ENCODE assay signal across 32 cellular contexts in genomic region chr7:16419126-16419525, GRCh38. TPM values are rescaled to one million over a fixed set of nuclear protein-coding genes. Genes with fewer than 3 reads are reported as not detected.
DNase-seq lines count a peak whose midpoint lies in the region; ATAC-seq, FAIRE-seq and TF ChIP-seq lines count a peak whose summit lies in the region.
"Had no signal": no experiment of that assay in that cellular context is flagged by ENCODE, and none has a peak within 500 bp of the region (broad histone marks: within the 10 kb centered on the region; RNA-seq: fewer than 3 reads in every experiment).

No MANE protein-coding gene starts in this region.

- H3K27me3 Mint-ChIP-seq in activated CD8-positive, alpha-beta T cell treated with anti-CD3 and anti-CD28 coated beads for 36 hours = no peaks in the 10 kb centered on the region
- peaks cover 3% of the 10 kb centered on the region for H3K27me3 Mint-ChIP-seq in activated CD8-positive, alpha-beta T cell treated with anti-CD3 and anti-CD28 coated beads, Interleukin-2, amount 10 ng/mL, durations not matched to agents 7 days and 5 days (ENCODE audit: low read depth)
- H3K27me3 Mint-ChIP-seq in Calu3 (ENCODE audit: unreplicated experiment) (no peaks in the 10 kb centered on the region), neural crest cell (ENCODE audit: low read depth) (no peaks in the 10 kb centered on the region)
- H3K27me3 Mint-ChIP-seq: stimulated activated memory B cell treated with anti-CD40 and anti-IgM and Interleukin-4, amounts not matched to agents 10 μg/mL and 1 μg/mL and 100 μg/mL, for 72 hours had no signal

- no peaks in the 10 kb centered on the region for H3K9me2 ChIP-seq in GM23248 (ENCODE audit: insufficient read depth)

- peaks cover 24% of the 10 kb centered on the region for H3F3A ChIP-seq in GM23248 (ENCODE audit: insufficient read depth)

- FAIRE-seq in K562 (lab: Jason Lieb, UNC) = no peak
- FAIRE-seq: A549 had no signal

- peaks cover 1% of the 10 kb centered on the region for H3K36me3 Mint-ChIP-seq in activated CD8-positive, alpha-beta T cell treated with anti-CD3 and anti-CD28 coated beads for 36 hours (ENCODE audit: low read depth)
- peaks cover 10% of the 10 kb centered on the region for H3K36me3 Mint-ChIP-seq in activated CD8-positive, alpha-beta T cell treated with anti-CD3 and anti-CD28 coated beads, Interleukin-2, amount 10 ng/mL, durations not matched to agents 7 days and 5 days (ENCODE audit: low read depth)
- peaks cover 29% of the 10 kb centered on the region for H3K36me3 Mint-ChIP-seq in Calu3 (ENCODE audit: insufficient read depth, unreplicated experiment)
- H3K36me3 Mint-ChIP-seq in neural crest cell (ENCODE audit: low read depth) = no peaks in the 10 kb centered on the region
- H3K36me3 Mint-ChIP-seq: stimulated activated memory B cell treated with anti-CD40 and anti-IgM and Interleukin-4, amounts not matched to agents 10 μg/mL and 1 μg/mL and 100 μg/mL, for 72 hours had no signal

- in situ Hi-C loops in K562 (cut with MboI) (loop anchor here (5.0 kb wide), 1 partner anchor 152 kb away; no protein-coding TSS in a partner anchor), GM23248 (cut with MboI) (no loop called here)

- POLR2A ChIA-PET in activated CD8-positive, alpha-beta T cell treated with anti-CD3 and anti-CD28 coated beads for 36 hours (lab: Charles Lee) = no interaction called here
- POLR2A ChIA-PET in activated CD8-positive, alpha-beta T cell treated with anti-CD3 and anti-CD28 coated beads, Interleukin-2, amount 10 ng/mL, durations not matched to agents 7 days and 5 days (lab: Charles Lee) = no interaction called here
- POLR2A ChIA-PET in K562 (lab: Yijun Ruan, JAX) = interaction anchor here (0.6 to 3.3 kb wide), 6 partner anchors 13 to 213 kb away, joined by 3 to 24 read pairs (median 4); partner anchors contain the start of gene SOSTDC1

- no peaks in the 10 kb centered on the region for H3K9me1 ChIP-seq in K562 (ENCODE audit: control insufficient read depth, insufficient read depth, low read length)

- TF ChIP-seq POLR2A in K562 (conservative IDR thresholded peaks at IDR 0.05) = no peak

- H4K20me1 ChIP-seq in K562 (replicated peaks; ENCODE audit: control insufficient read depth, insufficient read depth, low read length) = no peaks in the 10 kb centered on the region
- H4K20me1 ChIP-seq in GM23248 (ENCODE audit: insufficient read depth) = no peaks in the 10 kb centered on the region

- no peak for DNase-seq in activated CD8-positive, alpha-beta T cell treated with anti-CD3 and anti-CD28 coated beads for 36 hours
- no peak for DNase-seq in activated CD8-positive, alpha-beta T cell treated with anti-CD3 and anti-CD28 coated beads, Interleukin-2, amount 10 ng/mL, durations not matched to agents 7 days and 5 days
- DNase-seq in Calu3 (no peak), K562 (ENCODE audit: extremely low read depth in 1 of 4, low spot score in 3 of 4) (no peak), neural crest cell (ENCODE audit: low read depth, low spot score) (no peak), HPDE6-E6E7 (ENCODE audit: extremely low spot score) (no peak), GM23248 (no peak)
- DNase-seq: activated naive CD4-positive, alpha-beta T cell; activated T-cell treated with anti-CD3 and anti-CD28 coated beads, Interleukin-2, amount 50 U/mL, for 48 hours; CD8-positive, alpha-beta T cell; colonic mucosa; effector CD4-positive, alpha-beta T cell; EL; hippocampal formation; lower lobe of right lung; MM.1S; NCI-H1105 treated with DMSO at 0.1 percent for 48 hours; NCI-H1930; NCI-H524 treated with DMSO at 0.1 percent for 48 hours; NK-92 treated with Interleukin-12 subunit alpha and Interleukin-12 subunit beta, amount 100 ng/mL, for 24 hours; ovary; PC-3 had no signal

- H3K4me3 ChIP-seq in K562 (peak overlapping the region; percentile 66), GM23248 (no peak overlapping the region)
- H3K4me3 ChIP-seq: A549, colonic mucosa, gastroesophageal sphincter, lower lobe of right lung, ovary, suprapubic skin had no signal

- H3K9ac ChIP-seq in K562 (ENCODE audit: insufficient read depth in 1 of 2, low read depth in 2 of 2, low read length in 2 of 2) (peak overlapping the region; percentile 41 to 89; a peak in 3 of 4 replicates), GM23248 (no peak overlapping the region)
- H3K9ac ChIP-seq: KMS-11 had no signal

- H3K9me3 Mint-ChIP-seq in activated CD8-positive, alpha-beta T cell treated with anti-CD3 and anti-CD28 coated beads for 36 hours = peaks cover 3% of the 10 kb centered on the region
- peaks cover 4% of the 10 kb centered on the region for H3K9me3 Mint-ChIP-seq in activated CD8-positive, alpha-beta T cell treated with anti-CD3 and anti-CD28 coated beads, Interleukin-2, amount 10 ng/mL, durations not matched to agents 7 days and 5 days (ENCODE audit: insufficient read depth)
- no peaks in the 10 kb centered on the region for H3K9me3 Mint-ChIP-seq in Calu3 (ENCODE audit: low read depth, unreplicated experiment)
- no peaks in the 10 kb centered on the region for H3K9me3 Mint-ChIP-seq in neural crest cell
- H3K9me3 Mint-ChIP-seq: CD8-positive, alpha-beta T cell; stimulated activated memory B cell treated with anti-CD40 and anti-IgM and Interleukin-4, amounts not matched to agents 10 μg/mL and 1 μg/mL and 100 μg/mL, for 72 hours had no signal

- peak overlapping the region; percentile 75 for H3K4me3 Mint-ChIP-seq in activated CD8-positive, alpha-beta T cell treated with anti-CD3 and anti-CD28 coated beads for 36 hours
- no peak overlapping the region for H3K4me3 Mint-ChIP-seq in activated CD8-positive, alpha-beta T cell treated with anti-CD3 and anti-CD28 coated beads, Interleukin-2, amount 10 ng/mL, durations not matched to agents 7 days and 5 days
- peak overlapping the region; percentile 74 for H3K4me3 Mint-ChIP-seq in Calu3 (ENCODE audit: low read depth, unreplicated experiment)
- H3K4me3 Mint-ChIP-seq in neural crest cell = peak overlapping the region; percentile 75

- H3K4me1 ChIP-seq in K562 (replicated peaks in 1 of 2; ENCODE audit: control insufficient read depth in 2 of 2, insufficient read depth in 2 of 2, low read length in 2 of 2) (peaks cover 23 to 53% of the 10 kb centered on the region in 2 experiments), GM23248 (ENCODE audit: insufficient read depth) (peaks cover 41% of the 10 kb centered on the region)

- H3K79me2 ChIP-seq in K562 (ENCODE audit: control insufficient read depth, insufficient read depth, low read length) (peaks cover 80% of the 10 kb centered on the region), GM23248 (ENCODE audit: insufficient read depth) (no peaks in the 10 kb centered on the region)

- H3K27me3 ChIP-seq in K562 (ENCODE audit: control insufficient read depth in 2 of 2, insufficient read depth in 2 of 2, low read length in 2 of 2) (no peaks in the 10 kb centered on the region), GM23248 (replicated peaks; ENCODE audit: insufficient read depth) (no peaks in the 10 kb centered on the region)
- H3K27me3 ChIP-seq: colonic mucosa, gastroesophageal sphincter, ovary, suprapubic skin had no signal

- 53% methylated on average over 1 of the region's 1 CpG for WGBS in K562 (ENCODE audit: insufficient coverage, low coverage, missing lambda C conversion rate)
- 98 to 100% methylated on average over 1 of the region's 1 CpG for WGBS in GM23248 (ENCODE audit: low coverage in 1 of 2, low lambda C conversion rate in 2 of 2, missing lambda C conversion rate in 2 of 2), 2 experiments

- H3K9me3 ChIP-seq in K562 (replicated peaks; ENCODE audit: control insufficient read depth, insufficient read depth, low read depth, low read length) = no peaks in the 10 kb centered on the region; the same call in 1 of the 2 replicates
- H3K9me3 ChIP-seq in GM23248 (ENCODE audit: low read depth) = no peaks in the 10 kb centered on the region
- H3K9me3 ChIP-seq: A549, colonic mucosa, gastroesophageal sphincter, lower lobe of right lung, ovary, suprapubic skin had no signal

- H2AFZ ChIP-seq in K562 (ENCODE audit: low read depth, low read length) = no peak overlapping the region
- no peak overlapping the region for H2AFZ ChIP-seq in GM23248

- H3K4me1 Mint-ChIP-seq in activated CD8-positive, alpha-beta T cell treated with anti-CD3 and anti-CD28 coated beads for 36 hours (ENCODE audit: low read depth) = peaks cover 27% of the 10 kb centered on the region
- H3K4me1 Mint-ChIP-seq in activated CD8-positive, alpha-beta T cell treated with anti-CD3 and anti-CD28 coated beads, Interleukin-2, amount 10 ng/mL, durations not matched to agents 7 days and 5 days (ENCODE audit: low read depth) = peaks cover 24% of the 10 kb centered on the region
- peaks cover 61% of the 10 kb centered on the region for H3K4me1 Mint-ChIP-seq in Calu3 (ENCODE audit: low read depth, unreplicated experiment)
- H3K4me1 Mint-ChIP-seq in neural crest cell = peaks cover 22% of the 10 kb centered on the region

- CTCF ChIA-PET in activated CD8-positive, alpha-beta T cell treated with anti-CD3 and anti-CD28 coated beads for 36 hours (lab: Charles Lee) = interaction anchor here (3.3 to 4.0 kb wide), 2 partner anchors 13 to 146 kb away, joined by 25 to 27 read pairs; no protein-coding TSS in a partner anchor
- CTCF ChIA-PET in activated CD8-positive, alpha-beta T cell treated with anti-CD3 and anti-CD28 coated beads, Interleukin-2, amount 10 ng/mL, durations not matched to agents 7 days and 5 days (lab: Charles Lee) = interaction anchor here (1.4 kb wide), 1 partner anchor 9 kb away, joined by 3 read pairs; no protein-coding TSS in a partner anchor
- CTCF ChIA-PET in Calu3 (lab: Charles Lee) = interaction anchor here (0.5 to 3.5 kb wide), 6 partner anchors 15 to 227 kb away, joined by 3 to 20 read pairs (median 6); partner anchors contain the start of genes ANKMY2, BZW2 and SOSTDC1
- CTCF ChIA-PET in K562 (lab: Yijun Ruan, JAX; ENCODE audit: low intra/inter-chr PET ratio) = no interaction called here

- intact Hi-C loops in activated CD8-positive, alpha-beta T cell treated with anti-CD3 and anti-CD28 coated beads for 36 hours (cut with micrococcal nuclease) = no loop called here
- intact Hi-C loops in Calu3 (cut with micrococcal nuclease; ENCODE audit: unreplicated experiment) (no loop called here), K562 (cut with micrococcal nuclease) (no loop called here)

- BruUV-seq in Calu3 (replicated peaks; lab: Mats Ljungman, UMichigan) = no TSS peak
- no TSS peak for BruUV-seq in K562 (replicated peaks; lab: Mats Ljungman, UMichigan)

- H3K4me2 ChIP-seq in K562 (ENCODE audit: insufficient read depth, low read length) = peak overlapping the region; percentile 95
- H3K4me2 ChIP-seq in GM23248 (ENCODE audit: unreplicated experiment) = no peak overlapping the region

- peak overlapping the region; percentile 57 for H3K27ac Mint-ChIP-seq in activated CD8-positive, alpha-beta T cell treated with anti-CD3 and anti-CD28 coated beads for 36 hours
- no peak overlapping the region for H3K27ac Mint-ChIP-seq in activated CD8-positive, alpha-beta T cell treated with anti-CD3 and anti-CD28 coated beads, Interleukin-2, amount 10 ng/mL, durations not matched to agents 7 days and 5 days
- H3K27ac Mint-ChIP-seq in Calu3 (ENCODE audit: unreplicated experiment) (peak overlapping the region; percentile 86), neural crest cell (ENCODE audit: unreplicated experiment) (peak overlapping the region; percentile 3)

- no peaks in the 10 kb centered on the region; the same call in 2 of the 3 replicates for H3K36me3 ChIP-seq in K562 (ENCODE audit: control insufficient read depth, insufficient read depth, low read length)
- no peaks in the 10 kb centered on the region for H3K36me3 ChIP-seq in GM23248 (ENCODE audit: low read depth)
- H3K36me3 ChIP-seq: colonic mucosa, gastroesophageal sphincter, lower lobe of right lung, ovary, suprapubic skin had no signal

- no peak for TF ChIP-seq CTCF in activated CD8-positive, alpha-beta T cell treated with anti-CD3 and anti-CD28 coated beads for 36 hours (IDR thresholded peaks at IDR 0.05)
- TF ChIP-seq CTCF in Calu3 (IDR thresholded peaks at IDR 0.05; ENCODE audit: unreplicated experiment) (no peak), K562 (IDR thresholded peaks at IDR 0.05 in 2 of 3, conservative IDR thresholded peaks at IDR 0.05 in 1 of 3; ENCODE audit: insufficient read depth in 2 of 3, low read depth in 1 of 3, low read length in 3 of 3) (no peak), neural crest cell (conservative IDR thresholded peaks at IDR 0.05) (no peak)

- no peak for TF ChIP-seq EP300 in K562 (IDR thresholded peaks at IDR 0.05; ENCODE audit: low read length)

- no peak for ATAC-seq in activated CD8-positive, alpha-beta T cell treated with anti-CD3 and anti-CD28 coated beads for 36 hours
- no peak for ATAC-seq in activated CD8-positive, alpha-beta T cell treated with anti-CD3 and anti-CD28 coated beads, Interleukin-2, amount 10 ng/mL, durations not matched to agents 7 days and 5 days
- ATAC-seq in K562 (no peak), HG02885 (IDR thresholded peaks at IDR 0.05; ENCODE audit: poor library complexity, unreplicated experiment) (no peak)
- ATAC-seq: A549; CD8-positive, alpha-beta T cell; gastroesophageal sphincter; lower lobe of right lung; PC-3; Right ventricle myocardium inferior; stimulated activated memory B cell treated with anti-CD40 and anti-IgM and Interleukin-4, amounts not matched to agents 10 μg/mL and 1 μg/mL and 100 μg/mL, for 72 hours had no signal

- H3K27ac ChIP-seq in K562 (ENCODE audit: extremely low read depth, low read depth, low read length) (peak overlapping the region; percentile 97), GM23248 (no peak overlapping the region)
- H3K27ac ChIP-seq: colonic mucosa, HL-60, KMS-11, lower lobe of right lung, ovary, suprapubic skin had no signal

- TF ChIP-seq RAD21 in K562 (CRISPR knock-in tag; conservative IDR thresholded peaks at IDR 0.05 in 1 of 2, IDR thresholded peaks at IDR 0.05 in 1 of 2) = 0 out of 4 replicates have a peak, but pooled peaks of 1 of the 2 experiments have one; percentile 2

RNA-seq across cellular contexts. Expression of gene CRPPA, which starts 2.2 kb away (rescaled TPM):
- 1 to 10 TPM; 1.4 to 1.6 TPM for total RNA-seq in activated CD8-positive, alpha-beta T cell treated with anti-CD3 and anti-CD28 coated beads for 36 hours
- under 1 TPM; 0.74 to 0.81 TPM for total RNA-seq in activated CD8-positive, alpha-beta T cell treated with anti-CD3 and anti-CD28 coated beads, Interleukin-2, amount 10 ng/mL, durations not matched to agents 7 days and 5 days
- total RNA-seq in Calu3 (2022) (7.5 and 9.9 TPM in 2 replicates), K562 (2014; rRNA removed) (5.9 and 6.6 TPM in 2 replicates), K562 (2014; rRNA removed; fragmentation: Illumina TruSeq; extraction: Trizol) (8.0 and 11.1 TPM in 2 replicates), K562 (2015; rRNA removed; fragmentation: Illumina TruSeq; extraction: Trizol) (13.3 and 14.4 TPM in 2 replicates), K562 (2021) (8.6 and 9.1 TPM in 2 replicates), neural crest cell (4.0 and 4.8 TPM in 2 replicates)
- 7.4 and 19.6 TPM in 2 replicates for total RNA-seq in K562 (2011; cell fraction: chromatin; rRNA removed; ENCODE audit: low replicate concordance)
- 3.8 and 3.9 TPM in 2 replicates for total RNA-seq in K562 (2011; cell fraction: nucleolus; rRNA removed)
- 8.7 and 16.9 TPM in 2 replicates for total RNA-seq in K562 (2011; cell fraction: nucleoplasm; rRNA removed)
- polyA plus RNA-seq in K562 (2011; rRNA removed) (5.5 and 7.8 TPM in 2 replicates), K562 (2014; fragmentation: Illumina TruSeq; extraction: Trizol) (4.2 and 4.3 TPM in 2 replicates), K562 (2014; fragmentation: Nextera tagmentation; extraction: Ambion mirVana) (1 to 10 TPM; 3.9 to 8.2 TPM), K562 (2014; rRNA removed) (3.4 and 5.1 TPM in 2 replicates), GM23248 (2016; fragmentation: Nextera tagmentation; extraction: Ambion mirVana) (1.8 TPM in 2 replicates)
- 1.6 and 2.5 TPM in 2 replicates for polyA plus RNA-seq in K562 (2011; cell fraction: cytosol; rRNA removed)
- polyA plus RNA-seq in K562 (2011; cell fraction: nucleus; rRNA removed) = 3.8 and 3.9 TPM in 2 replicates
- polyA plus RNA-seq in K562 (2012) = 7.4 and 8.8 TPM in 2 replicates
- polyA minus RNA-seq in K562 (2011; rRNA and poly(A)+ RNA removed) = 15.2 and 16.9 TPM in 2 replicates
- 4.2 and 4.9 TPM in 2 replicates for polyA minus RNA-seq in K562 (2011; cell fraction: cytosol; rRNA and poly(A)+ RNA removed)
- polyA minus RNA-seq in K562 (2011; cell fraction: nucleus; rRNA and poly(A)+ RNA removed) = 16.7 and 18.3 TPM in 2 replicates
- total RNA-seq in GM23248 (2014; rRNA removed; shearing (Covaris generic)) = 1.8 and 3.8 TPM in 2 replicates

RNA-seq across cellular contexts. Expression of gene SOSTDC1, which starts 46.4 kb away (rescaled TPM):
- not detected for total RNA-seq in activated CD8-positive, alpha-beta T cell treated with anti-CD3 and anti-CD28 coated beads for 36 hours
- total RNA-seq in activated CD8-positive, alpha-beta T cell treated with anti-CD3 and anti-CD28 coated beads, Interleukin-2, amount 10 ng/mL, durations not matched to agents 7 days and 5 days = not detected
- total RNA-seq in Calu3 (2022) (13.9 and 22.1 TPM in 2 replicates), K562 (2014; rRNA removed) (8.3 and 10.5 TPM in 2 replicates), K562 (2014; rRNA removed; fragmentation: Illumina TruSeq; extraction: Trizol) (15.0 and 15.1 TPM in 2 replicates), K562 (2015; rRNA removed; fragmentation: Illumina TruSeq; extraction: Trizol) (23.0 and 23.7 TPM in 2 replicates), K562 (2021) (8.8 and 12.0 TPM in 2 replicates), neural crest cell (1.2 and 1.4 TPM in 2 replicates)
- 7.4 and 7.9 TPM in 2 replicates for total RNA-seq in K562 (2011; cell fraction: chromatin; rRNA removed; ENCODE audit: low replicate concordance)
- total RNA-seq in K562 (2011; cell fraction: nucleolus; rRNA removed) = 9.5 and 11.5 TPM in 2 replicates
- 10.8 and 11.1 TPM in 2 replicates for total RNA-seq in K562 (2011; cell fraction: nucleoplasm; rRNA removed)
- polyA plus RNA-seq in K562 (2011; rRNA removed) (5.8 and 15.9 TPM in 2 replicates), K562 (2014; fragmentation: Illumina TruSeq; extraction: Trizol) (15.3 and 18.4 TPM in 2 replicates), K562 (2014; fragmentation: Nextera tagmentation; extraction: Ambion mirVana) (10 to 100 TPM; 47.5 to 48.6 TPM), K562 (2014; rRNA removed) (9.8 and 10.1 TPM in 2 replicates), GM23248 (2016; fragmentation: Nextera tagmentation; extraction: Ambion mirVana) (not detected in 2 replicates)
- polyA plus RNA-seq in K562 (2011; cell fraction: cytosol; rRNA removed) = 3.5 and 9.8 TPM in 2 replicates
- polyA plus RNA-seq in K562 (2011; cell fraction: nucleus; rRNA removed) = 3.2 and 5.1 TPM in 2 replicates
- polyA plus RNA-seq in K562 (2012) = 17.5 and 63.6 TPM in 2 replicates
- polyA minus RNA-seq in K562 (2011; rRNA and poly(A)+ RNA removed) = 4.2 and 12.0 TPM in 2 replicates
- 1.8 and 2.5 TPM in 2 replicates for polyA minus RNA-seq in K562 (2011; cell fraction: cytosol; rRNA and poly(A)+ RNA removed)
- polyA minus RNA-seq in K562 (2011; cell fraction: nucleus; rRNA and poly(A)+ RNA removed) = 4.2 and 5.4 TPM in 2 replicates
- not detected in 2 replicates for total RNA-seq in GM23248 (2014; rRNA removed; shearing (Covaris generic))
- total RNA-seq: CD8-positive, alpha-beta T cell; T-helper 2 cell treated with Interferon-gamma antibody and Interleukin-4, amounts not matched to agents 100 ng/mL and 5 ng/mL, for 36 hours; ureter had no signal
- polyA plus RNA-seq: A549 had no signal
